Comparison of ENCODE assay signal across 8 cellular contexts in genomic region chr15:70121656-70122297, GRCh38. TPM values are rescaled to one million over a fixed set of nuclear protein-coding genes. Genes with fewer than 3 reads are reported as not detected.
DNase-seq lines count a peak whose midpoint lies in the region; ATAC-seq and TF ChIP-seq lines count a peak whose summit lies in the region.
"Had no signal": no experiment of that assay in that cellular context is flagged by ENCODE, and none has a peak within 500 bp of the region (broad histone marks: within the 10 kb centered on the region; RNA-seq: fewer than 3 reads in every experiment).

No MANE protein-coding gene starts in this region.

- peak; percentile 38; the same call in 1 of the 2 replicates for TF ChIP-seq RAD21 in Ishikawa (IDR thresholded peaks at IDR 0.05; ENCODE audit: low read depth)

- intact Hi-C loops in adrenal gland (cut with DNase I) = no loop called here
- intact Hi-C loops in tibial artery (cut with DNase I; ENCODE audit: low total_unique reads) = no loop called here

- H3K27me3 ChIP-seq in adrenal gland = no peaks in the 10 kb centered on the region
- no peaks in the 10 kb centered on the region for H3K27me3 ChIP-seq in tibial artery

- H3K4me3 ChIP-seq in adrenal gland = no peak overlapping the region
- H3K4me3 ChIP-seq in tibial artery = no peak overlapping the region

- no peak for TF ChIP-seq POLR2A in adrenal gland (IDR thresholded peaks at IDR 0.05)

- peak overlapping the region in 1 of 5 donors; percentile 32 for H3K27ac ChIP-seq in adrenal gland
- no peak overlapping the region for H3K27ac ChIP-seq in tibial artery
- H3K27ac ChIP-seq: parathyroid adenoma had no signal

- no peak for TF ChIP-seq EP300 in Ishikawa (IDR thresholded peaks at IDR 0.05; ENCODE audit: borderline replicate concordance)

- H3K4me1 ChIP-seq in adrenal gland (replicated peaks in 1 of 2) (peaks cover 5 to 8% of the 10 kb centered on the region in 2 donors), tibial artery (peaks cover 0 to 18% (median 0%) of the 10 kb centered on the region in 4 donors)
- H3K4me1 ChIP-seq: parathyroid adenoma had no signal

- WGBS in adrenal gland, 4 donors = 48 to 64% (median 52%) methylated on average over 8 of the region's 8 CpGs

- peak; percentile 59 to 92 (median 84) for DNase-seq in adrenal gland
- peak; percentile 97 for DNase-seq in iris pigment epithelial cell (ENCODE audit: low read depth)
- DNase-seq in tibial artery = peak; percentile 84 to 88
- no peak for DNase-seq in nucleus accumbens (lab: John Stamatoyannopoulos, UW)
- DNase-seq in RPMI8226 = no peak

- H3K36me3 ChIP-seq in adrenal gland (replicated peaks in 1 of 2) = no peaks in the 10 kb centered on the region
- H3K36me3 ChIP-seq in tibial artery = no peaks in the 10 kb centered on the region

- TF ChIP-seq CTCF in adrenal gland (IDR thresholded peaks at IDR 0.05) = no peak
- TF ChIP-seq CTCF in tibial artery (IDR thresholded peaks at IDR 0.05) = no peak

- H3K9me3 ChIP-seq in adrenal gland (replicated peaks in 1 of 3) (no peaks in the 10 kb centered on the region), tibial artery (no peaks in the 10 kb centered on the region)

- no peak for ATAC-seq in HG02571 (IDR thresholded peaks at IDR 0.05; ENCODE audit: unreplicated experiment)

TF ChIP-seq in Ishikawa, 13 proteins besides CTCF, POLR2A, EP300 and RAD21:
- TF ChIP-seq NFIC (IDR thresholded peaks at IDR 0.05) = peak; percentile 85
- TF ChIP-seq, protein P1, sequence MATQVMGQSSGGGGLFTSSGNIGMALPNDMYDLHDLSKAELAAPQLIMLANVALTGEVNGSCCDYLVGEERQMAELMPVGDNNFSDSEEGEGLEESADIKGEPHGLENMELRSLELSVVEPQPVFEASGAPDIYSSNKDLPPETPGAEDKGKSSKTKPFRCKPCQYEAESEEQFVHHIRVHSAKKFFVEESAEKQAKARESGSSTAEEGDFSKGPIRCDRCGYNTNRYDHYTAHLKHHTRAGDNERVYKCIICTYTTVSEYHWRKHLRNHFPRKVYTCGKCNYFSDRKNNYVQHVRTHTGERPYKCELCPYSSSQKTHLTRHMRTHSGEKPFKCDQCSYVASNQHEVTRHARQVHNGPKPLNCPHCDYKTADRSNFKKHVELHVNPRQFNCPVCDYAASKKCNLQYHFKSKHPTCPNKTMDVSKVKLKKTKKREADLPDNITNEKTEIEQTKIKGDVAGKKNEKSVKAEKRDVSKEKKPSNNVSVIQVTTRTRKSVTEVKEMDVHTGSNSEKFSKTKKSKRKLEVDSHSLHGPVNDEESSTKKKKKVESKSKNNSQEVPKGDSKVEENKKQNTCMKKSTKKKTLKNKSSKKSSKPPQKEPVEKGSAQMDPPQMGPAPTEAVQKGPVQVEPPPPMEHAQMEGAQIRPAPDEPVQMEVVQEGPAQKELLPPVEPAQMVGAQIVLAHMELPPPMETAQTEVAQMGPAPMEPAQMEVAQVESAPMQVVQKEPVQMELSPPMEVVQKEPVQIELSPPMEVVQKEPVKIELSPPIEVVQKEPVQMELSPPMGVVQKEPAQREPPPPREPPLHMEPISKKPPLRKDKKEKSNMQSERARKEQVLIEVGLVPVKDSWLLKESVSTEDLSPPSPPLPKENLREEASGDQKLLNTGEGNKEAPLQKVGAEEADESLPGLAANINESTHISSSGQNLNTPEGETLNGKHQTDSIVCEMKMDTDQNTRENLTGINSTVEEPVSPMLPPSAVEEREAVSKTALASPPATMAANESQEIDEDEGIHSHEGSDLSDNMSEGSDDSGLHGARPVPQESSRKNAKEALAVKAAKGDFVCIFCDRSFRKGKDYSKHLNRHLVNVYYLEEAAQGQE (IDR thresholded peaks at IDR 0.05; ENCODE audit: low read depth) = no peak
- no peak for TF ChIP-seq CREB1 (IDR thresholded peaks at IDR 0.05; ENCODE audit: low read depth)
- TF ChIP-seq CEBPB (IDR thresholded peaks at IDR 0.05) = no peak
- no peak for TF ChIP-seq YY1 (IDR thresholded peaks at IDR 0.05; ENCODE audit: low read depth)
- no peak for TF ChIP-seq TAF1 (IDR thresholded peaks at IDR 0.05; ENCODE audit: low read depth)
- TF ChIP-seq TEAD4 (IDR thresholded peaks at IDR 0.05) = 0 out of 2 replicates have a peak, but pooled peaks have one; percentile 10
- no peak for TF ChIP-seq FOXM1 (IDR thresholded peaks at IDR 0.05; ENCODE audit: borderline replicate concordance, low read depth)
- no peak; the same call in 1 of the 2 replicates for TF ChIP-seq MAX (IDR thresholded peaks at IDR 0.05)
- TF ChIP-seq, protein P2, sequence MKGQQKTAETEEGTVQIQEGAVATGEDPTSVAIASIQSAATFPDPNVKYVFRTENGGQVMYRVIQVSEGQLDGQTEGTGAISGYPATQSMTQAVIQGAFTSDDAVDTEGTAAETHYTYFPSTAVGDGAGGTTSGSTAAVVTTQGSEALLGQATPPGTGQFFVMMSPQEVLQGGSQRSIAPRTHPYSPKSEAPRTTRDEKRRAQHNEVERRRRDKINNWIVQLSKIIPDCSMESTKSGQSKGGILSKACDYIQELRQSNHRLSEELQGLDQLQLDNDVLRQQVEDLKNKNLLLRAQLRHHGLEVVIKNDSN (IDR thresholded peaks at IDR 0.05) = no peak
- TF ChIP-seq TCF12 (IDR thresholded peaks at IDR 0.05; ENCODE audit: low read depth) = peak; percentile 58; the same call in 1 of the 2 replicates
- no peak for TF ChIP-seq EGR1 (IDR thresholded peaks at IDR 0.05)
- TF ChIP-seq ZBTB7A (IDR thresholded peaks at IDR 0.05; ENCODE audit: low read depth) = no peak

RNA-seq across cellular contexts. Expression of gene TLE3, which starts 24.1 kb away (rescaled TPM):
- total RNA-seq in adrenal gland = 10 to 100 TPM in 7 of 8 donors, 1 to 10 TPM in 1; 6.5 to 73.3 (median 40.4) TPM
- polyA plus RNA-seq in adrenal gland = 10 to 100 TPM in 2 of 3 donors, 1 to 10 TPM in 1; 5.5 to 24.9 (median 10.9) TPM

Comparison
In these comparisons a context has a peak if more than half of its experiments do, and no peak if none do; other contexts are left out.
1. DNase-seq: peak in adrenal gland (7 of 7), iris pigment epithelial cell (single experiment) and tibial artery (2 of 2); none in nucleus accumbens (0 of 56) and RPMI8226 (single experiment).